Comparison of ENCODE assay signal across 19 cellular contexts in the genomic region with DNA sequence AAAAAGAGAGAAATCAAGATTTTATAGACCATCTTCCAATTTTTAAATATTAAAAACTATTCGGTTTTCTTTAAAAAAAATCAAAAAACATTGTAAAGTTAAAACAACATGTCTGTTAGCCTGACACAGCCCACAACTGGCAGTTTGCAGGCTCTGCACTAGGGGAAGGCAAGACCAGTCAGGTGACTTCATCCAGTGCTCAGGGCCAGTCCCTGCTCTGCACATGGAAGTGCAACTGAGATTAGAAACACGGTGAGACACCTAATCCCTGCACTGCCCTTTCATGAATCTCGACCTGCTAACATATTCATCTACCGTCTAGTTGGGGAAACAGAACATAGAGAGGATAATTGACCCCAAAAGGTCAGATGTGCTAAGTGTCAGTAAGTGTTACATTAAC.
A peak's percentile ranks its signal among the peaks of the same experiment; 100 is the strongest.
DNase-seq lines count a peak whose midpoint lies in the region; ATAC-seq, FAIRE-seq and TF ChIP-seq lines count a peak whose summit lies in the region.
"Had no signal": no experiment of that assay in that cellular context is flagged by ENCODE, and none has a peak within 500 bp of the region (broad histone marks: within the 10 kb centered on the region; RNA-seq: fewer than 3 reads in every experiment).

No MANE protein-coding gene starts in this region.

- no peaks in the 10 kb centered on the region for H3K27me3 Mint-ChIP-seq in WTC11 (ENCODE audit: low read depth)
- no peaks in the 10 kb centered on the region for H3K27me3 Mint-ChIP-seq in activated naive CD4-positive, alpha-beta T cell treated with anti-CD3 and anti-CD28 coated beads, Interleukin-2, amount 10 ng/mL, durations not matched to agents 7 days and 5 days
- H3K27me3 Mint-ChIP-seq: activated CD4-positive, alpha-beta T cell treated with anti-CD3 and anti-CD28 coated beads, Interleukin-2, amount 10 ng/mL, durations not matched to agents 24 days and 14 days had no signal

- no peak overlapping the region for H3K27ac ChIP-seq in small intestine (ENCODE audit: low read depth in 1 of 2, low read length in 1 of 2)

- no peaks in the 10 kb centered on the region for H3K36me3 ChIP-seq in small intestine (ENCODE audit: control insufficient read depth in 2 of 2, insufficient read depth in 2 of 2, low read length in 2 of 2)

- no peaks in the 10 kb centered on the region for H3K4me1 ChIP-seq in small intestine (ENCODE audit: control insufficient read depth in 2 of 2, insufficient read depth in 1 of 2, low read depth in 1 of 2, low read length in 1 of 2)

- H3K9me3 ChIP-seq in small intestine (ENCODE audit: control insufficient read depth, low read depth), result no peaks in the 10 kb centered on the region

- H3K27ac Mint-ChIP-seq in WTC11, result no peak overlapping the region
- H3K27ac Mint-ChIP-seq in activated naive CD4-positive, alpha-beta T cell treated with anti-CD3 and anti-CD28 coated beads, Interleukin-2, amount 10 ng/mL, durations not matched to agents 7 days and 5 days, result no peak overlapping the region
- H3K27ac Mint-ChIP-seq: activated CD4-positive, alpha-beta T cell treated with anti-CD3 and anti-CD28 coated beads, Interleukin-2, amount 10 ng/mL, durations not matched to agents 24 days and 14 days; immature natural killer cell; naive thymus-derived CD8-positive, alpha-beta T cell had no signal

- DNase-seq in WTC11 (ENCODE audit: low spot score), result no peak
- DNase-seq in activated CD4-positive, alpha-beta T cell treated with anti-CD3 and anti-CD28 coated beads for 48 hours, result no peak
- no peak for DNase-seq in activated naive CD4-positive, alpha-beta T cell treated with anti-CD3 and anti-CD28 coated beads, Interleukin-2, amount 10 ng/mL, durations not matched to agents 7 days and 5 days
- DNase-seq in posterior vena cava (ENCODE audit: low spot score), result no peak
- DNase-seq in small intestine, result no peak
- DNase-seq: activated CD4-positive, alpha-beta T cell treated with anti-CD3 and anti-CD28 coated beads, Interleukin-2, amount 10 ng/mL, durations not matched to agents 24 days and 14 days; activated naive CD4-positive, alpha-beta T cell treated with anti-CD3 and anti-CD28 coated beads, Interleukin-2, amount 50 U/mL, for 16 hours; Calu3; GDM1; glutamatergic neuron; immature natural killer cell; naive thymus-derived CD8-positive, alpha-beta T cell; NCI-H1694 treated with DMSO at 0.1 percent for 48 hours; PC-3; posterior cingulate gyrus had no signal

- WGBS in small intestine, 3 donors, result 73 to 77% (median 75%) methylated on average over 4 of the region's 4 CpGs

- H3K4me3 Mint-ChIP-seq in WTC11, result no peak overlapping the region
- no peak overlapping the region for H3K4me3 Mint-ChIP-seq in activated naive CD4-positive, alpha-beta T cell treated with anti-CD3 and anti-CD28 coated beads, Interleukin-2, amount 10 ng/mL, durations not matched to agents 7 days and 5 days
- H3K4me3 Mint-ChIP-seq: activated CD4-positive, alpha-beta T cell treated with anti-CD3 and anti-CD28 coated beads, Interleukin-2, amount 10 ng/mL, durations not matched to agents 24 days and 14 days; immature natural killer cell; naive thymus-derived CD8-positive, alpha-beta T cell had no signal

- H3K4me3 ChIP-seq in small intestine (ENCODE audit: low read depth in 1 of 2, low read length in 2 of 2), result no peak overlapping the region
- H3K4me3 ChIP-seq: lung had no signal

- POLR2A ChIA-PET in WTC11 (lab: Charles Lee), result no interaction called here

- no peaks in the 10 kb centered on the region for H3K27me3 ChIP-seq in small intestine (ENCODE audit: control insufficient read depth in 2 of 2, insufficient read depth in 2 of 2, low read length in 2 of 2)

- no peaks in the 10 kb centered on the region for H3K9me3 Mint-ChIP-seq in WTC11
- no peaks in the 10 kb centered on the region for H3K9me3 Mint-ChIP-seq in activated naive CD4-positive, alpha-beta T cell treated with anti-CD3 and anti-CD28 coated beads, Interleukin-2, amount 10 ng/mL, durations not matched to agents 7 days and 5 days
- H3K9me3 Mint-ChIP-seq: activated CD4-positive, alpha-beta T cell treated with anti-CD3 and anti-CD28 coated beads, Interleukin-2, amount 10 ng/mL, durations not matched to agents 24 days and 14 days had no signal

- no peak for FAIRE-seq in small intestine (lab: Jason Lieb, UNC)

- no peaks in the 10 kb centered on the region for H3K36me3 Mint-ChIP-seq in WTC11
- H3K36me3 Mint-ChIP-seq in activated naive CD4-positive, alpha-beta T cell treated with anti-CD3 and anti-CD28 coated beads, Interleukin-2, amount 10 ng/mL, durations not matched to agents 7 days and 5 days, result no peaks in the 10 kb centered on the region

- ATAC-seq in GM19023 (IDR thresholded peaks at IDR 0.05; ENCODE audit: unreplicated experiment), result peak; percentile 82
- ATAC-seq in GM21717 (IDR thresholded peaks at IDR 0.05; ENCODE audit: unreplicated experiment), result peak; percentile 67
- peak; percentile 51 for ATAC-seq in HG03097 (IDR thresholded peaks at IDR 0.05; ENCODE audit: low FRiP score, unreplicated experiment)
- peak; percentile 46; the same call in 1 of the 2 replicates for ATAC-seq in WTC11
- ATAC-seq: naive thymus-derived CD8-positive, alpha-beta T cell; PC-3 had no signal

- CTCF ChIA-PET in WTC11 (lab: Charles Lee), result no interaction called here
- CTCF ChIA-PET in activated naive CD4-positive, alpha-beta T cell treated with anti-CD3 and anti-CD28 coated beads, Interleukin-2, amount 10 ng/mL, durations not matched to agents 7 days and 5 days (lab: Charles Lee), result no interaction called here

- TF ChIP-seq CTCF in WTC11 (IDR thresholded peaks at IDR 0.05), result no peak

- no peaks in the 10 kb centered on the region for H3K4me1 Mint-ChIP-seq in WTC11
- peaks cover 2% of the 10 kb centered on the region for H3K4me1 Mint-ChIP-seq in activated naive CD4-positive, alpha-beta T cell treated with anti-CD3 and anti-CD28 coated beads, Interleukin-2, amount 10 ng/mL, durations not matched to agents 7 days and 5 days
- H3K4me1 Mint-ChIP-seq: activated CD4-positive, alpha-beta T cell treated with anti-CD3 and anti-CD28 coated beads, Interleukin-2, amount 10 ng/mL, durations not matched to agents 24 days and 14 days; immature natural killer cell; naive thymus-derived CD8-positive, alpha-beta T cell had no signal

- intact Hi-C loops in posterior vena cava (cut with DNase I), result no loop called here

TF ChIP-seq in WTC11, 78 proteins besides CTCF, POLR2A, EP300 and RAD21 (continues in another document):
- TF ChIP-seq, protein P1, sequence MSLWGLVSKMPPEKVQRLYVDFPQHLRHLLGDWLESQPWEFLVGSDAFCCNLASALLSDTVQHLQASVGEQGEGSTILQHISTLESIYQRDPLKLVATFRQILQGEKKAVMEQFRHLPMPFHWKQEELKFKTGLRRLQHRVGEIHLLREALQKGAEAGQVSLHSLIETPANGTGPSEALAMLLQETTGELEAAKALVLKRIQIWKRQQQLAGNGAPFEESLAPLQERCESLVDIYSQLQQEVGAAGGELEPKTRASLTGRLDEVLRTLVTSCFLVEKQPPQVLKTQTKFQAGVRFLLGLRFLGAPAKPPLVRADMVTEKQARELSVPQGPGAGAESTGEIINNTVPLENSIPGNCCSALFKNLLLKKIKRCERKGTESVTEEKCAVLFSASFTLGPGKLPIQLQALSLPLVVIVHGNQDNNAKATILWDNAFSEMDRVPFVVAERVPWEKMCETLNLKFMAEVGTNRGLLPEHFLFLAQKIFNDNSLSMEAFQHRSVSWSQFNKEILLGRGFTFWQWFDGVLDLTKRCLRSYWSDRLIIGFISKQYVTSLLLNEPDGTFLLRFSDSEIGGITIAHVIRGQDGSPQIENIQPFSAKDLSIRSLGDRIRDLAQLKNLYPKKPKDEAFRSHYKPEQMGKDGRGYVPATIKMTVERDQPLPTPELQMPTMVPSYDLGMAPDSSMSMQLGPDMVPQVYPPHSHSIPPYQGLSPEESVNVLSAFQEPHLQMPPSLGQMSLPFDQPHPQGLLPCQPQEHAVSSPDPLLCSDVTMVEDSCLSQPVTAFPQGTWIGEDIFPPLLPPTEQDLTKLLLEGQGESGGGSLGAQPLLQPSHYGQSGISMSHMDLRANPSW (CRISPR knock-in tag; conservative IDR thresholded peaks at IDR 0.05; ENCODE audit: low read depth), result no peak
- TF ChIP-seq PRRX2 (CRISPR knock-in tag; IDR thresholded peaks at IDR 0.05), result no peak
- no peak for TF ChIP-seq AFF4 (CRISPR knock-in tag; IDR thresholded peaks at IDR 0.05; ENCODE audit: borderline replicate concordance)
- TF ChIP-seq FOXK1 (CRISPR knock-in tag; IDR thresholded peaks at IDR 0.05), result no peak
- TF ChIP-seq ZNF423 (CRISPR knock-in tag; IDR thresholded peaks at IDR 0.05), result no peak
- TF ChIP-seq SMAD3 (CRISPR knock-in tag; IDR thresholded peaks at IDR 0.05; ENCODE audit: borderline replicate concordance), result no peak
- no peak for TF ChIP-seq ZNF219 (CRISPR knock-in tag; IDR thresholded peaks at IDR 0.05; ENCODE audit: borderline replicate concordance)
- TF ChIP-seq IRF2 (CRISPR knock-in tag; IDR thresholded peaks at IDR 0.05; ENCODE audit: borderline replicate concordance, low read depth), result no peak
- TF ChIP-seq NR1H2 (CRISPR knock-in tag; IDR thresholded peaks at IDR 0.05), result no peak
